1 cellular context compared by ENCODE assay signal in genomic region chr9:91659529-91660294, GRCh38.
TF ChIP-seq lines count a peak whose summit lies in the region.

No MANE protein-coding gene starts in this region.

TF ChIP-seq in liver, 16 proteins besides CTCF, POLR2A, EP300 and RAD21 (continued from another document):
- TF ChIP-seq GABPA (IDR thresholded peaks at IDR 0.05 in 1 of 2, conservative IDR thresholded peaks at IDR 0.05 in 1 of 2) (no peak), MAX (IDR thresholded peaks at IDR 0.05) (no peak), HNF4G (IDR thresholded peaks at IDR 0.05) (no peak), YY1 (IDR thresholded peaks at IDR 0.05) (no peak), TAF1 (conservative IDR thresholded peaks at IDR 0.05) (no peak)
